Comparison of ENCODE assay signal across 10 cellular contexts in the genomic region with DNA sequence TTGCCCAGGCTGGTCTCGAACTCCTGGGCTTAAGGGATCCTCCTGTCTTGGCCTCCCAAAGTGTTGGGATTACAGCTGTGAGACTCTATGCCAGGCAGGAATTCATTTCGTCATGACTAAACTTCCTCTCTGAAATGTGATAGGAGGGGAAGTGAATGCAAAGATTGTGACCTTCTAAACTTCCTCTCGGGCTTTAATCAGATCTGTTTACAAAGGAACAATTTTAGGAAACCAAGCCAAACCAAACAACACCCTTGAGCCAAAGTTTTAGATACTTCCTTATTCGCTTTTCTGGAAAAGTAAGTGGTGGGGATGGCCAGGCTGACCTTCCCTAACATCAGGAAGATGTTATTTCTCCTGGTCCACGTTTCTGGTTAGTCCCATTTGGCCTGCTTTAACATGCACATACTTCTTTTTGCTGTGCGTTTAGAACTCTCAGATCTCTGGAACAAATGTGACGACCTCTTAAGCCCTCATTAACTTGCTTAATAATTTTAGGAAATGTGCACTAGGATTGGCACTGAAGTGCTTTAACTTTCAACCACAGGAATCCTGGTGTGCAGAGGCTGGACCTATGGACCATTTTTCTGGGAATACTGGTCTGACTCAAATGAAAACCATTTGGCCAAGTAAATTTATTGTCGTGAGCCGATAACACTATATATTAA. TPM values are rescaled to one million over a fixed set of nuclear protein-coding genes. Genes with fewer than 3 reads are reported as not detected.
DNase-seq lines count a peak whose midpoint lies in the region; ATAC-seq, FAIRE-seq and TF ChIP-seq lines count a peak whose summit lies in the region.
"Had no signal": no experiment of that assay in that cellular context is flagged by ENCODE, and none has a peak within 500 bp of the region (broad histone marks: within the 10 kb centered on the region; RNA-seq: fewer than 3 reads in every experiment).

No MANE protein-coding gene starts in this region.

- no peak for FAIRE-seq in HTR-8/SVneo (lab: Jason Lieb, UNC)
- FAIRE-seq: TTC549 had no signal

- intact Hi-C loops in upper lobe of right lung (cut with DNase I) = no loop called here

- DNase-seq in HTR-8/SVneo (ENCODE audit: insufficient read length, low spot score) (peak; percentile 37), amniotic epithelial cell (ENCODE audit: low read depth) (peak; percentile 31), hepatic stellate cell (ENCODE audit: low spot score) (peak; percentile 22), upper lobe of right lung (no peak), GDM1 (lab: John Stamatoyannopoulos, UW) (no peak), NCI-H2171 treated with DMSO at 0.1 percent for 48 hours (lab: John Stamatoyannopoulos, UW) (no peak)
- DNase-seq: naive thymus-derived CD8-positive, alpha-beta T cell had no signal

- no peak overlapping the region for H3K27ac ChIP-seq in upper lobe of right lung

- H3K27me3 ChIP-seq in upper lobe of right lung = no peaks in the 10 kb centered on the region

- H3K4me3 ChIP-seq in upper lobe of right lung = no peak overlapping the region

- H3K9me3 ChIP-seq in upper lobe of right lung = no peaks in the 10 kb centered on the region

- ATAC-seq in upper lobe of right lung = peak; percentile 81
- no peak for ATAC-seq in GM21367 (IDR thresholded peaks at IDR 0.05; ENCODE audit: unreplicated experiment)
- ATAC-seq: esophagus mucosa; naive thymus-derived CD8-positive, alpha-beta T cell had no signal

- H3K4me1 ChIP-seq in upper lobe of right lung = no peaks in the 10 kb centered on the region

- TF ChIP-seq CTCF in upper lobe of right lung (IDR thresholded peaks at IDR 0.05) = no peak

- H3K36me3 ChIP-seq in upper lobe of right lung = no peaks in the 10 kb centered on the region

RNA-seq across cellular contexts. Expression of gene YES1, which starts 33.2 kb away (rescaled TPM):
- total RNA-seq in upper lobe of right lung = 56.0 TPM

RNA-seq across cellular contexts. Expression of gene ADCYAP1, which starts 59.4 kb away (rescaled TPM):
- total RNA-seq in upper lobe of right lung = 1.5 TPM
- total RNA-seq: naive thymus-derived CD8-positive, alpha-beta T cell had no signal

Comparison
In these comparisons a context has a peak if more than half of its experiments do, and no peak if none do; other contexts are left out.
1. DNase-seq: peak in HTR-8/SVneo (single experiment), amniotic epithelial cell (single experiment) and hepatic stellate cell (single experiment); none in upper lobe of right lung (single experiment), GDM1 (single experiment) and NCI-H2171 treated with DMSO at 0.1 percent for 48 hours (single experiment).